ENCODE assay signal across 8 cellular contexts in the genomic region with DNA sequence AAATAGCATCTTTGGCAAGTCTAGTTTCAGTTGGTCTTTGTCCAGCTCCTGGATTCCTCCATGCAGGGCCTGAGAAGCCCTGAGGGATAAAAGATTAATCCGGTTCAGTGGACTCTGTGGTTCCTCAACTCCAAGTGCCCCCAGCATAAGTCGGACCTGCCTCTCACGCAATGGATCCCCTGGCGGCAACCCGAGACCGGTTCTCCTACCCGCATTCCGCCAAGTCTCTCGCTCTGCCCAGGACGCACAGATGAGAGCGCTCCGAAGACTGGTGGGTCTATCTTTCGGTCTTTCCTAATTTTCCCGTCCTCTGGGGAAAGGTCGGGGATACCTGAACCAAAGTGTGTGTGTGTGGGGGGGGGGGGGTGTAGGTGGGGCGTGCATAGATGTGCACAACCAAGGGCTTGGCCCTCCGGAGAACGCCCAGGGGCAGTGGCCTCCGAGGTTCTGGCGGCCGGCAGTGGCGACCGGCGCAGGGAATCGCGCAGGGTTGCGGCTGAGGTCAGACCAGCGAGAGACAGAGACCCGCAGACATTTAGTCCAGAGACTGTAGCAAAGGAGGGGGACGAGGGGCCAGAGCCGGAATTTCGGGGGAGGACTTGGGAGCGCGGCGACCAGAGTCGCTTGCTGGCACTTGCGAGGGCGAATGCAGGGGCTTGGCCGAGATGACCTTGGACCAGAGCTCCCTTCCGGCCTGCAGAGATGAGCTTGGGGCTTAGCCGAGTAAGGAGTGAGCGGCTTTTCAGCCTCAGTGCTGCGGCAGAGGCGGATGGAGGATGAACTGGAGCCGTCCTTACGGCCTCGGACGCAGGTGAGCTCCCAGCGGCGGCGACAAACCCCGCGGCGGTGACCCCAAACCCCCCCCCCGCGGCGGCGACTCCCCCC. TPM values are rescaled to one million over a fixed set of nuclear protein-coding genes. Genes with fewer than 3 reads are reported as not detected.
DNase-seq lines count a peak whose midpoint lies in the region; ATAC-seq and TF ChIP-seq lines count a peak whose summit lies in the region.

No MANE protein-coding gene starts in this region.

- no peaks in the 10 kb centered on the region for H3K36me3 Mint-ChIP-seq in T-helper 17 cell (ENCODE audit: low read depth)

- DNase-seq in NCI-H1436 (lab: John Stamatoyannopoulos, UW) (peak; percentile 29), NCI-H1436 treated with DMSO at 0.1 percent for 48 hours (lab: John Stamatoyannopoulos, UW) (no peak), HL-60 (ENCODE audit: low read depth in 1 of 2, low spot score in 1 of 2) (no peak), T-helper 17 cell (no peak), epithelial cell of proximal tubule (ENCODE audit: low read depth) (peak; percentile 50), ureter (ENCODE audit: low spot score) (no peak)

- H3K27me3 ChIP-seq in HL-60 (ENCODE audit: insufficient read depth, poor library complexity, severe bottlenecking) (no peaks in the 10 kb centered on the region), mucosa of stomach (ENCODE audit: control insufficient read depth, insufficient read depth, low read length) (no peaks in the 10 kb centered on the region)

- H3K4me3 ChIP-seq in HL-60 (replicated peaks; ENCODE audit: insufficient read depth, low read length) (peak overlapping the region; percentile 65), epithelial cell of proximal tubule (ENCODE audit: low read depth, low read length) (peak overlapping the region; percentile 96), mucosa of stomach (ENCODE audit: low read length) (peak overlapping the region; percentile 78)

- ATAC-seq in GM21360 (IDR thresholded peaks at IDR 0.05; ENCODE audit: unreplicated experiment) (peak; percentile 31), T-helper 17 cell (peak; percentile 32)

- peak overlapping the region; percentile 73 for H3K9ac ChIP-seq in mucosa of stomach (ENCODE audit: low read length)

- H3K27ac ChIP-seq in HL-60 (replicated peaks), result peak overlapping the region; percentile 48

- H3K9me3 ChIP-seq in T-helper 17 cell (ENCODE audit: control insufficient read depth, low read length, poor library complexity, severe bottlenecking) (no peaks in the 10 kb centered on the region), mucosa of stomach (ENCODE audit: control insufficient read depth, low read length) (no peaks in the 10 kb centered on the region)

- H3K36me3 ChIP-seq in mucosa of stomach (ENCODE audit: control insufficient read depth, insufficient read depth, low read length), result no peaks in the 10 kb centered on the region

- H3K4me3 Mint-ChIP-seq in T-helper 17 cell, result peak overlapping the region; percentile 94

- peak overlapping the region; percentile 74 for H3K27ac Mint-ChIP-seq in T-helper 17 cell

- peaks cover 11% of the 10 kb centered on the region for H3K4me1 Mint-ChIP-seq in T-helper 17 cell

- H3K4me1 ChIP-seq in mucosa of stomach (ENCODE audit: control insufficient read depth, insufficient read depth, low read length), result no peaks in the 10 kb centered on the region

- TF ChIP-seq CTCF in HL-60 (IDR thresholded peaks at IDR 0.05; ENCODE audit: insufficient read depth, low read length) (no peak), epithelial cell of proximal tubule (conservative IDR thresholded peaks at IDR 0.05; ENCODE audit: low read depth, low read length) (peak; percentile 25)

- no peaks in the 10 kb centered on the region for H3K27me3 Mint-ChIP-seq in T-helper 17 cell

RNA-seq across cellular contexts. Expression of a gene that starts 0.7 kb away (rescaled TPM):
- total RNA-seq in T-helper 17 cell, result 10 to 100 TPM in 1 of 2 donors, 1 to 10 TPM in 1; 9.8 to 11.9 TPM
- total RNA-seq in epithelial cell of proximal tubule, result 13.1 and 14.3 TPM in 2 replicates
- total RNA-seq in ureter, result 15.0 TPM

RNA-seq across cellular contexts. Expression of a gene that starts 18.2 kb away (rescaled TPM):
- total RNA-seq in T-helper 17 cell, result 1 to 10 TPM; 2.7 to 3.6 TPM
- 0.12 and 2.3 TPM in 2 replicates for total RNA-seq in epithelial cell of proximal tubule
- 11.4 TPM for total RNA-seq in ureter

RNA-seq across cellular contexts. Expression of a gene that starts 37.2 kb away (rescaled TPM):
- total RNA-seq in T-helper 17 cell (100 to 1,000 TPM; 219 to 223 TPM), epithelial cell of proximal tubule (901 and 1,073 TPM in 2 replicates), ureter (528 TPM)

Comparison
In these comparisons a context has a peak if more than half of its experiments do, and no peak if none do; other contexts are left out.
1. DNase-seq: peak in NCI-H1436 (single experiment) and epithelial cell of proximal tubule (single experiment); none in NCI-H1436 treated with DMSO at 0.1 percent for 48 hours (single experiment), HL-60 (0 of 2), T-helper 17 cell (0 of 3) and ureter (single experiment).
2. Peak in every context shown above with its lines, with median percentiles within 50 percentile points of each other: H3K4me3 ChIP-seq.